Comparison of ENCODE assay signal across 11 cellular contexts in genomic region chr3:71026634-71027578, GRCh38.
DNase-seq lines count a peak whose midpoint lies in the region; ATAC-seq and TF ChIP-seq lines count a peak whose summit lies in the region.
"Had no signal": no experiment of that assay in that cellular context is flagged by ENCODE, and none has a peak within 500 bp of the region (broad histone marks: within the 10 kb centered on the region; RNA-seq: fewer than 3 reads in every experiment).

No MANE protein-coding gene starts in this region.

- H3K4me1 Mint-ChIP-seq in activated naive CD4-positive, alpha-beta T cell treated with anti-CD3 and anti-CD28 coated beads, Interleukin-2, amount 50 U/mL, for 24 hours = peaks cover 93% of the 10 kb centered on the region
- H3K4me1 Mint-ChIP-seq in activated naive CD4-positive, alpha-beta T cell treated with anti-CD3 and anti-CD28 coated beads, Interleukin-2, amount 10 ng/mL, durations not matched to agents 7 days and 5 days = peaks cover 46% of the 10 kb centered on the region
- peaks cover 63% of the 10 kb centered on the region for H3K4me1 Mint-ChIP-seq in T-helper 17 cell

- H3K27me3 ChIP-seq in cardiac muscle cell (no peaks in the 10 kb centered on the region), transverse colon (no peaks in the 10 kb centered on the region)
- H3K27me3 ChIP-seq: dorsolateral prefrontal cortex had no signal

- no peak for TF ChIP-seq POLR2A in transverse colon (IDR thresholded peaks at IDR 0.05)

- H3K27ac Mint-ChIP-seq in activated naive CD4-positive, alpha-beta T cell treated with anti-CD3 and anti-CD28 coated beads, Interleukin-2, amount 50 U/mL, for 24 hours = peak overlapping the region; percentile 57
- H3K27ac Mint-ChIP-seq in activated naive CD4-positive, alpha-beta T cell treated with anti-CD3 and anti-CD28 coated beads, Interleukin-2, amount 10 ng/mL, durations not matched to agents 7 days and 5 days = no peak overlapping the region
- H3K27ac Mint-ChIP-seq in T-helper 17 cell = peak overlapping the region; percentile 67

- no peak for ATAC-seq in T-helper 17 cell
- no peak for ATAC-seq in GM19467 (IDR thresholded peaks at IDR 0.05; ENCODE audit: unreplicated experiment)

- no peak for DNase-seq in activated naive CD4-positive, alpha-beta T cell treated with anti-CD3 and anti-CD28 coated beads, Interleukin-2, amount 10 ng/mL, durations not matched to agents 7 days and 5 days
- DNase-seq in T-helper 17 cell = no peak
- DNase-seq in cardiac muscle cell (ENCODE audit: low read depth in 1 of 2, low spot score in 1 of 2) = no peak
- DNase-seq in transverse colon = no peak
- DNase-seq in activated CD8-positive, alpha-beta memory T cell treated with anti-CD3 and anti-CD28 coated beads, Interleukin-2, amount 50 U/mL, for 48 hours = no peak
- DNase-seq in T1000 (lab: John Stamatoyannopoulos, UW) = no peak
- DNase-seq: COR-L47; dorsolateral prefrontal cortex; NK-92 treated with Interleukin-12 subunit alpha and Interleukin-12 subunit beta, amount 100 ng/mL, for 24 hours had no signal

- no peak for TF ChIP-seq EP300 in transverse colon (IDR thresholded peaks at IDR 0.05; ENCODE audit: low read depth)

- peaks cover 49% of the 10 kb centered on the region for H3K36me3 Mint-ChIP-seq in activated naive CD4-positive, alpha-beta T cell treated with anti-CD3 and anti-CD28 coated beads, Interleukin-2, amount 50 U/mL, for 24 hours
- peaks cover 63% of the 10 kb centered on the region for H3K36me3 Mint-ChIP-seq in activated naive CD4-positive, alpha-beta T cell treated with anti-CD3 and anti-CD28 coated beads, Interleukin-2, amount 10 ng/mL, durations not matched to agents 7 days and 5 days
- peaks cover 11% of the 10 kb centered on the region for H3K36me3 Mint-ChIP-seq in T-helper 17 cell (ENCODE audit: low read depth)

- no peaks in the 10 kb centered on the region for H3K4me1 ChIP-seq in cardiac muscle cell (ENCODE audit: low read depth)
- H3K4me1 ChIP-seq in transverse colon = peaks cover 22 to 55% (median 31%) of the 10 kb centered on the region in 4 donors

- no peaks in the 10 kb centered on the region for H3K9me3 Mint-ChIP-seq in activated naive CD4-positive, alpha-beta T cell treated with anti-CD3 and anti-CD28 coated beads, Interleukin-2, amount 50 U/mL, for 24 hours
- H3K9me3 Mint-ChIP-seq in activated naive CD4-positive, alpha-beta T cell treated with anti-CD3 and anti-CD28 coated beads, Interleukin-2, amount 10 ng/mL, durations not matched to agents 7 days and 5 days = no peaks in the 10 kb centered on the region

- CTCF ChIA-PET in activated naive CD4-positive, alpha-beta T cell treated with anti-CD3 and anti-CD28 coated beads, Interleukin-2, amount 10 ng/mL, durations not matched to agents 7 days and 5 days (lab: Charles Lee) = no interaction called here

- H3K9me3 ChIP-seq in T-helper 17 cell (ENCODE audit: control insufficient read depth, low read length, poor library complexity, severe bottlenecking) (no peaks in the 10 kb centered on the region), cardiac muscle cell (ENCODE audit: low read depth) (no peaks in the 10 kb centered on the region), transverse colon (no peaks in the 10 kb centered on the region)

- peaks cover 5% of the 10 kb centered on the region for H3K36me3 ChIP-seq in cardiac muscle cell
- peaks cover 0 to 8% (median 0%) of the 10 kb centered on the region in 4 donors for H3K36me3 ChIP-seq in transverse colon

- intact Hi-C loops in transverse colon (cut with DNase I; ENCODE audit: low total_unique reads) = no loop called here

- H3K4me3 ChIP-seq in cardiac muscle cell (no peak overlapping the region), transverse colon (no peak overlapping the region)
- H3K4me3 ChIP-seq: dorsolateral prefrontal cortex had no signal

- WGBS in transverse colon (ENCODE audit: low coverage in 1 of 2), 2 donors = 59 to 85% methylated on average over 2 to 6 of the region's 6 CpGs

- no peak for TF ChIP-seq CTCF in cardiac muscle cell (IDR thresholded peaks at IDR 0.05; ENCODE audit: low read depth, low read length)
- no peak for TF ChIP-seq CTCF in transverse colon (IDR thresholded peaks at IDR 0.05)

- peak overlapping the region; percentile 12 for H3K4me3 Mint-ChIP-seq in activated naive CD4-positive, alpha-beta T cell treated with anti-CD3 and anti-CD28 coated beads, Interleukin-2, amount 50 U/mL, for 24 hours
- no peak overlapping the region for H3K4me3 Mint-ChIP-seq in activated naive CD4-positive, alpha-beta T cell treated with anti-CD3 and anti-CD28 coated beads, Interleukin-2, amount 10 ng/mL, durations not matched to agents 7 days and 5 days
- peak overlapping the region; percentile 37 for H3K4me3 Mint-ChIP-seq in T-helper 17 cell

- H3K27ac ChIP-seq in cardiac muscle cell (peak overlapping the region; percentile 26), transverse colon (peak overlapping the region; percentile 2 to 62 (median 29))

- no peaks in the 10 kb centered on the region for H3K27me3 Mint-ChIP-seq in activated naive CD4-positive, alpha-beta T cell treated with anti-CD3 and anti-CD28 coated beads, Interleukin-2, amount 50 U/mL, for 24 hours
- H3K27me3 Mint-ChIP-seq in activated naive CD4-positive, alpha-beta T cell treated with anti-CD3 and anti-CD28 coated beads, Interleukin-2, amount 10 ng/mL, durations not matched to agents 7 days and 5 days = no peaks in the 10 kb centered on the region
- H3K27me3 Mint-ChIP-seq in T-helper 17 cell = no peaks in the 10 kb centered on the region

- in situ Hi-C loops in transverse colon (cut with MboI; ENCODE audit: low pct_ligation_motif_present in 1 of 4, low pct_unique_long_range_greater_than_20kb in 1 of 4, low sequenced_read_pairs in 3 of 4) = no loop called here
